ENCODE assay signal across 8 cellular contexts in the genomic region with DNA sequence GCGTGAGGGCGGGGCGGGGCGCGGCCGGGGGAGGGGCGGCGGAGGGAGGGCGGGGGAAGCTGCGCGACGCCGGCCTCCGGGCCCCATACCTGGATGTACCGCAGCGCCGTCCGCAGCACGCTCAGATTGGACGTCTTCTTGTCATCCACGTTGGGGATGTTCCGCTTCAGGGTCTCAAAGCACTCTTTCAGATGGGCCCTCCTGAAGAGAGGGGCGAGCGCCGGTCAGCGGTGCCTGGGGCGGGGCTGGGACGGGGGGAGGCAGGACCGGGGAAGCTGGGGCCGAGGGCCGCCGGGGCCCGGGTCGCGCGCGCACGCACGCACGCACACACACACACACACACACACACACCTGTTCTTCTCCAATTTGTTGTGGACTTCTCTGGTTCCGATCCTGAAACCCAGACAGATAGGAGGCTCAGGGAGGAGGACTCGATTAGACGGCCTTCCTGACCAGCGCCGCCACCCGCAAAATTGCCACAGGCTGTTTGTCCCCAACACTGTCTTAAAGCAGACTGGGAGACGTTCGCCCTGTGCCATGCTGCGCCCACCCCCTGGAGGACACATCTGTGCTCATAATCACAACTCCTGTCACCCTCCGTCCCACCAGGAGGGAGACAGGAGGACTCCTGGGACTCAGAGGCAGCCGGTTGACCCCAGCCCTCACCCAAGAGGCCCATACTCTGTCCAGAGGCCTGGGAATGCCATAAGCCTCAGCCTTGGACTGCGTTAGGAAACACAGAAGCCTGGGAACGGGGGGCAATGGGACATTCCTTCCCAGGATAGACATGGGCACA. TPM values are rescaled to one million over a fixed set of nuclear protein-coding genes. Genes with fewer than 3 reads are reported as not detected.
A peak's percentile ranks its signal among the peaks of the same experiment; 100 is the strongest.
DNase-seq lines count a peak whose midpoint lies in the region; ATAC-seq and TF ChIP-seq lines count a peak whose summit lies in the region.

No MANE protein-coding gene starts in this region.

- H3K14ac ChIP-seq in neuronal stem cell (ENCODE audit: low read length) = no peak overlapping the region

- no peaks in the 10 kb centered on the region for H3K9me3 ChIP-seq in CD8-positive, alpha-beta T cell (ENCODE audit: low read length)
- no peaks in the 10 kb centered on the region for H3K9me3 ChIP-seq in OCI-LY3 (ENCODE audit: insufficient read depth, low read length)
- no peaks in the 10 kb centered on the region for H3K9me3 ChIP-seq in endodermal cell (ENCODE audit: control insufficient read depth, low read length)
- H3K9me3 ChIP-seq in neuronal stem cell (replicated peaks in 1 of 2; ENCODE audit: control insufficient read depth in 2 of 2, insufficient read depth in 1 of 2, low read depth in 1 of 2, low read length in 2 of 2) = no peaks in the 10 kb centered on the region

- peak overlapping the region; percentile 59 for H3K23ac ChIP-seq in neuronal stem cell (ENCODE audit: low read depth, low read length, poor library complexity)

- peak overlapping the region; percentile 48 for H3K4me3 ChIP-seq in CD8-positive, alpha-beta T cell (ENCODE audit: low read depth, low read length)
- H3K4me3 ChIP-seq in OCI-LY3 (ENCODE audit: low read length) (peak overlapping the region; percentile 76), endodermal cell (ENCODE audit: low read length) (no peak overlapping the region), neuronal stem cell (ENCODE audit: low read length in 2 of 2) (peak overlapping the region in 1 of 2 donors; percentile 69)

- peak overlapping the region; percentile 90 for H3K18ac ChIP-seq in neuronal stem cell (ENCODE audit: low read length)

- peaks cover 27% of the 10 kb centered on the region for H4K20me1 ChIP-seq in OCI-LY3 (ENCODE audit: insufficient read depth, low read length)

- peak overlapping the region; percentile 80 for H3K4me2 ChIP-seq in OCI-LY3 (ENCODE audit: low read length)
- peak overlapping the region; percentile 99 for H3K4me2 ChIP-seq in neuronal stem cell (ENCODE audit: insufficient read depth, low read length, poor library complexity, severe bottlenecking)

- peak overlapping the region; percentile 75 for H3K4me3 Mint-ChIP-seq in CD8-positive, alpha-beta T cell
- H3K4me3 Mint-ChIP-seq in endodermal cell = peak overlapping the region; percentile 58

- H3K27ac Mint-ChIP-seq in CD8-positive, alpha-beta T cell = peak overlapping the region; percentile 77
- peak overlapping the region; percentile 91 for H3K27ac Mint-ChIP-seq in endodermal cell

- no peaks in the 10 kb centered on the region for H3K9me3 Mint-ChIP-seq in CD8-positive, alpha-beta T cell
- H3K9me3 Mint-ChIP-seq in endodermal cell = no peaks in the 10 kb centered on the region

- peak in 1 of 7 experiments; percentile 23 for DNase-seq in CD8-positive, alpha-beta T cell
- DNase-seq in endodermal cell = peak; percentile 71
- DNase-seq in neuronal stem cell (ENCODE audit: low spot score) = no peak
- no peak for DNase-seq in activated gamma-delta T cell treated with Interleukin-2 at 50 U/mL for 16 hours
- no peak for DNase-seq in GM13977 (ENCODE audit: low spot score)
- no peak for DNase-seq in NCI-H1048 (lab: John Stamatoyannopoulos, UW)

- peaks cover 22% of the 10 kb centered on the region for H3K79me1 ChIP-seq in neuronal stem cell (ENCODE audit: low read depth, low read length)

- H2BK12ac ChIP-seq in neuronal stem cell (ENCODE audit: low read length) = peak overlapping the region; percentile 97

- CTCF ChIA-PET in CD8-positive, alpha-beta T cell (lab: Charles Lee) = interaction anchor here (4.5 to 5.5 kb wide), 2 partner anchors 12 to 22 kb away, joined by 42 to 49 read pairs; no protein-coding TSS in a partner anchor

- H3K79me2 ChIP-seq in OCI-LY3 (ENCODE audit: low read length) = peaks cover 33% of the 10 kb centered on the region

- no peak overlapping the region for H2AFZ ChIP-seq in OCI-LY3 (ENCODE audit: low read depth, low read length)
- H2AFZ ChIP-seq in neuronal stem cell (ENCODE audit: low read length) = no peak overlapping the region

- peak overlapping the region; percentile 29 for H4K8ac ChIP-seq in neuronal stem cell (ENCODE audit: low read depth, low read length)

- H3K27ac ChIP-seq in CD8-positive, alpha-beta T cell (ENCODE audit: low read depth, low read length) = no peak overlapping the region
- H3K27ac ChIP-seq in OCI-LY3 (ENCODE audit: low read length) (no peak overlapping the region), endodermal cell (ENCODE audit: low read depth, low read length) (peak overlapping the region; percentile 36), neuronal stem cell (replicated peaks; ENCODE audit: low read length) (peak overlapping the region; percentile 43)

- H3K9ac ChIP-seq in OCI-LY3 (ENCODE audit: low read length) = peak overlapping the region; percentile 30; the same call in 1 of the 2 replicates
- H3K9ac ChIP-seq in endodermal cell (ENCODE audit: extremely low read depth, low read length, poor library complexity, severe bottlenecking) = peak overlapping the region; percentile 30
- H3K9ac ChIP-seq in neuronal stem cell (ENCODE audit: low read depth, low read length, poor library complexity) = peak overlapping the region; percentile 83

- peaks cover 58% of the 10 kb centered on the region for H3K4me1 Mint-ChIP-seq in CD8-positive, alpha-beta T cell (ENCODE audit: low read depth)
- H3K4me1 Mint-ChIP-seq in endodermal cell = peaks cover 37% of the 10 kb centered on the region

- no peaks in the 10 kb centered on the region for H3K27me3 ChIP-seq in CD8-positive, alpha-beta T cell (ENCODE audit: insufficient read depth, low read length)
- H3K27me3 ChIP-seq in OCI-LY3 (ENCODE audit: low read depth, low read length) (no peaks in the 10 kb centered on the region), endodermal cell (ENCODE audit: control insufficient read depth, insufficient read depth, low read length, poor library complexity, severe bottlenecking) (no peaks in the 10 kb centered on the region), neuronal stem cell (ENCODE audit: control insufficient read depth in 3 of 3, insufficient read depth in 3 of 3, low read depth in 1 of 3, low read length in 3 of 3) (no peaks in the 10 kb centered on the region)

- H3K36me3 ChIP-seq in CD8-positive, alpha-beta T cell (ENCODE audit: insufficient read depth, low read length) = no peaks in the 10 kb centered on the region
- H3K36me3 ChIP-seq in OCI-LY3 (replicated peaks; ENCODE audit: low read depth, low read length) (no peaks in the 10 kb centered on the region), endodermal cell (ENCODE audit: control insufficient read depth, insufficient read depth, low read length) (no peaks in the 10 kb centered on the region), neuronal stem cell (replicated peaks in 1 of 2; ENCODE audit: control insufficient read depth in 2 of 2, insufficient read depth in 2 of 2, low read length in 2 of 2) (peaks cover 2 to 23% of the 10 kb centered on the region in 2 donors)

- POLR2A ChIA-PET in CD8-positive, alpha-beta T cell (lab: Charles Lee) = interaction anchor here (1.2 to 4.0 kb wide), 3 partner anchors 7 to 58 kb away, joined by 3 to 67 read pairs (median 6); a partner anchor contains a TSS

- in situ Hi-C loops in GM13977 (cut with MboI; ENCODE audit: low pct_unique_long_range_greater_than_20kb, low sequenced_read_pairs, unreplicated experiment) = no loop called here

- H3K4me1 ChIP-seq in CD8-positive, alpha-beta T cell (ENCODE audit: insufficient read depth, low read length) = peaks cover 68% of the 10 kb centered on the region
- H3K4me1 ChIP-seq in OCI-LY3 (ENCODE audit: low read length) (peaks cover 30% of the 10 kb centered on the region), endodermal cell (ENCODE audit: control insufficient read depth, insufficient read depth, low read length) (peaks cover 24% of the 10 kb centered on the region), neuronal stem cell (ENCODE audit: control insufficient read depth in 2 of 2, insufficient read depth in 1 of 2, low read depth in 1 of 2, low read length in 2 of 2) (peaks cover 43 to 67% of the 10 kb centered on the region in 2 donors)

- no peak overlapping the region for H3K4ac ChIP-seq in neuronal stem cell (ENCODE audit: low read length)

- 33 to 86% methylated on average over 5 to 42 of the region's 53 CpGs for WGBS in endodermal cell (ENCODE audit: insufficient coverage in 1 of 2, insufficient read length in 1 of 2), 2 experiments
- no CpG with 5 or more reads among the region's 53 CpGs for WGBS in neuronal stem cell (ENCODE audit: extremely low coverage in 2 of 2, insufficient read length in 2 of 2, insufficient replicate concordance in 1 of 2), 2 donors

- peaks cover 3% of the 10 kb centered on the region for H3K36me3 Mint-ChIP-seq in CD8-positive, alpha-beta T cell
- peaks cover 6% of the 10 kb centered on the region for H3K36me3 Mint-ChIP-seq in endodermal cell (ENCODE audit: low read depth)

- H2AK5ac ChIP-seq in neuronal stem cell (ENCODE audit: low read depth, low read length) = peak overlapping the region; percentile 82

- peak overlapping the region; percentile 90 for H2BK15ac ChIP-seq in neuronal stem cell (ENCODE audit: low read length)

- intact Hi-C loops in CD8-positive, alpha-beta T cell (cut with DNase I, micrococcal nuclease) = loop anchor here (1.0 to 10.0 kb wide), 5 partner anchors 7 to 749 kb away; a partner anchor contains a TSS

- peak overlapping the region; percentile 67 for H2BK120ac ChIP-seq in neuronal stem cell (ENCODE audit: low read depth, low read length)

- no peaks in the 10 kb centered on the region for H3K27me3 Mint-ChIP-seq in CD8-positive, alpha-beta T cell (ENCODE audit: low read depth)
- H3K27me3 Mint-ChIP-seq in endodermal cell (ENCODE audit: insufficient read depth) = no peaks in the 10 kb centered on the region

- no peak for ATAC-seq in CD8-positive, alpha-beta T cell
- no peak for ATAC-seq in HG03520 (IDR thresholded peaks at IDR 0.05; ENCODE audit: unreplicated experiment)

- H2BK5ac ChIP-seq in neuronal stem cell (ENCODE audit: low read length) = no peak overlapping the region

- H4K91ac ChIP-seq in neuronal stem cell (ENCODE audit: low read depth, low read length, poor library complexity) = no peak overlapping the region

- no peak for TF ChIP-seq CTCF in CD8-positive, alpha-beta T cell (IDR thresholded peaks at IDR 0.05)
- TF ChIP-seq CTCF in OCI-LY3 (IDR thresholded peaks at IDR 0.05; ENCODE audit: low read depth, low read length) (no peak), endodermal cell (conservative IDR thresholded peaks at IDR 0.05) (no peak), GM13977 (IDR thresholded peaks at IDR 0.05; ENCODE audit: extremely low read depth, insufficient read depth, missing control alignments) (no peak)

RNA-seq across cellular contexts. Expression of a gene that starts 6.7 kb away (rescaled TPM):
- 100 to 1,000 TPM; 105 to 114 TPM for total RNA-seq in CD8-positive, alpha-beta T cell
- total RNA-seq in endodermal cell = 10 to 100 TPM; 25.3 to 30.2 TPM
- polyA plus RNA-seq in endodermal cell (2013, experiment 1 of 2) = 19.1 TPM
- 20.1 TPM for polyA plus RNA-seq in endodermal cell (2013, experiment 2 of 2)
- polyA plus RNA-seq in neuronal stem cell (2013, experiment 1 of 2) = 14.3 TPM
- 15.1 TPM for polyA plus RNA-seq in neuronal stem cell (2013, experiment 2 of 2)

RNA-seq across cellular contexts. Expression of a gene that starts 56.9 kb away (rescaled TPM):
- total RNA-seq in CD8-positive, alpha-beta T cell = 100 to 1,000 TPM; 176 to 189 TPM
- total RNA-seq in endodermal cell = 10 to 100 TPM; 62.5 to 77.3 TPM
- polyA plus RNA-seq in endodermal cell (2013, experiment 1 of 2) = 80.3 TPM
- 69.3 TPM for polyA plus RNA-seq in endodermal cell (2013, experiment 2 of 2)
- polyA plus RNA-seq in neuronal stem cell (2013, experiment 1 of 2) = 69.6 TPM
- 67.4 TPM for polyA plus RNA-seq in neuronal stem cell (2013, experiment 2 of 2)

RNA-seq across cellular contexts. Expression of a gene that starts 57.9 kb away (rescaled TPM):
- 10 to 100 TPM; 36.5 to 39.6 TPM for total RNA-seq in CD8-positive, alpha-beta T cell
- total RNA-seq in endodermal cell = 10 to 100 TPM; 40.1 to 43.3 TPM
- polyA plus RNA-seq in endodermal cell (2013, experiment 1 of 2) = 37.0 TPM
- polyA plus RNA-seq in endodermal cell (2013, experiment 2 of 2) = 38.7 TPM
- 13.1 TPM for polyA plus RNA-seq in neuronal stem cell (2013, experiment 1 of 2)
- polyA plus RNA-seq in neuronal stem cell (2013, experiment 2 of 2) = 13.0 TPM

Comparison
In these comparisons a context has a peak if more than half of its experiments do, and no peak if none do; other contexts are left out.
1. H3K27ac ChIP-seq: peak in endodermal cell (single experiment) and neuronal stem cell (single experiment); none in CD8-positive, alpha-beta T cell (single experiment) and OCI-LY3 (single experiment).
2. H3K9ac ChIP-seq: peak in every context shown above with its lines; median percentile 83 in neuronal stem cell; 30 in OCI-LY3; 30 in endodermal cell.